Comparison of ENCODE assay signal across 15 cellular contexts in the genomic region with DNA sequence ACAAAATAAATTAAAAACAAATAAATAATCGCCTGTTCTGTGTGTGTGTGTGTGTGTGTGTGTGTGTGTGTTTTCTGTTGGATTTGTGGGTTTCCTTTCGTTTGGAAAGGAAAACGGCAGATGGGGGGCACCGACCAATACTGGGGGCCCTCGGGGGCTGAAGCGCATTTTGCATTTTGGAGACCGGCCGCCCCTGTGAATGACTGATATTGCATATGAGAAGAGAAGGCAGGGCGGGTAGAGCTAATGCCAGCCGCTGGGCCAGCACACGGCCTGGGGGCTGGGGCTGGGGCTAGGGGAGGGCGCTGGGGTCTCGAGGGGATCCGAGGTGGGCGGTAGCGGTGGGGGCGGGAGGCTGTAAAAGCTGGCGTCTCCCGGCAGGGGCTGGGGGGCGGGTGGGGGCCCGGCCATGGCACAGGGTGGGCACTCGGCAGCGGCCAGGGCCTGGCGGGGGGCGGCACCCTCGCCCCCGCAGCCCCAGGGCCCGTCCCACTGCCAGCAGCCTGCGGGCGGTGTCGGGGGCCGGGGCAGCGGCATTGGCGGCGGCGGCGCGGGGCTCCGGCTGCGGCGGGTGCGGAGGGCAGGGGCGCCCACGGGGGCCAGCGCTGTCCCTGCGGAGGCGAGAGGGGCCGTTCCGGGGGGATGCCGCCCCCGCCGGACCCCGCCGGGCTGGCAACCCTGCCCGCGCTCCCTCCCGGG. TPM values are rescaled to one million over a fixed set of nuclear protein-coding genes. Genes with fewer than 3 reads are reported as not detected.
DNase-seq lines count a peak whose midpoint lies in the region; ATAC-seq and TF ChIP-seq lines count a peak whose summit lies in the region.
"Had no signal": no experiment of that assay in that cellular context is flagged by ENCODE, and none has a peak within 500 bp of the region (broad histone marks: within the 10 kb centered on the region; RNA-seq: fewer than 3 reads in every experiment).

No MANE protein-coding gene starts in this region.

- H3K9me2 ChIP-seq in hepatocyte (replicated peaks; ENCODE audit: insufficient read depth) (no peaks in the 10 kb centered on the region), OCI-LY7 (ENCODE audit: insufficient read depth, low read length) (no peaks in the 10 kb centered on the region)

- no peaks in the 10 kb centered on the region for H3K9me3 Mint-ChIP-seq in central memory CD8-positive, alpha-beta T cell
- H3K9me3 Mint-ChIP-seq in neural progenitor cell = no peaks in the 10 kb centered on the region
- H3K9me3 Mint-ChIP-seq: memory B cell had no signal

- TF ChIP-seq CTCF in BE2C (IDR thresholded peaks at IDR 0.05; ENCODE audit: low read depth, low read length) (no peak), GM13977 (IDR thresholded peaks at IDR 0.05; ENCODE audit: extremely low read depth, insufficient read depth, missing control alignments) (no peak), neural progenitor cell (IDR thresholded peaks at IDR 0.05) (no peak), hepatocyte (IDR thresholded peaks at IDR 0.05; ENCODE audit: poor library complexity) (no peak), OCI-LY7 (conservative IDR thresholded peaks at IDR 0.05; ENCODE audit: low read length) (no peak)

- H3K27me3 ChIP-seq in BE2C = no peaks in the 10 kb centered on the region
- H3K27me3 ChIP-seq in neural progenitor cell = peaks cover 1% of the 10 kb centered on the region
- no peaks in the 10 kb centered on the region for H3K27me3 ChIP-seq in hepatocyte
- H3K27me3 ChIP-seq: SJSA1 had no signal

- peaks cover 6% of the 10 kb centered on the region for H4K20me1 ChIP-seq in neural progenitor cell (ENCODE audit: low read depth)
- H4K20me1 ChIP-seq in hepatocyte (ENCODE audit: insufficient read depth, poor library complexity, severe bottlenecking) = no peaks in the 10 kb centered on the region
- no peaks in the 10 kb centered on the region for H4K20me1 ChIP-seq in OCI-LY7 (ENCODE audit: insufficient read depth, low read length)

- peaks cover 19% of the 10 kb centered on the region for H3K36me3 ChIP-seq in BE2C
- H3K36me3 ChIP-seq in neural progenitor cell = no peaks in the 10 kb centered on the region
- H3K36me3 ChIP-seq in hepatocyte (replicated peaks; ENCODE audit: insufficient read depth, low read depth) = no peaks in the 10 kb centered on the region
- H3K36me3 ChIP-seq in OCI-LY7 (ENCODE audit: insufficient read depth, low read length) = peaks cover 35% of the 10 kb centered on the region

- peaks cover 34% of the 10 kb centered on the region for H3F3A ChIP-seq in neural progenitor cell (ENCODE audit: low read depth)

- H3K9ac ChIP-seq in neural progenitor cell = no peak overlapping the region

- CTCF ChIA-PET in OCI-LY7 (lab: Charles Lee; ENCODE audit: unreplicated experiment) = no interaction called here

- peaks cover 20% of the 10 kb centered on the region for H3K36me3 Mint-ChIP-seq in central memory CD8-positive, alpha-beta T cell (ENCODE audit: insufficient read depth)
- H3K36me3 Mint-ChIP-seq in neural progenitor cell = peaks cover 3% of the 10 kb centered on the region

- H3K4me3 ChIP-seq in BE2C (ENCODE audit: low read depth, low read length) (peak overlapping the region; percentile 28; the same call in 1 of the 2 replicates), neural progenitor cell (no peak overlapping the region), hepatocyte (no peak overlapping the region), OCI-LY7 (ENCODE audit: low read depth, low read length, poor library complexity, severe bottlenecking) (no peak overlapping the region)
- H3K4me3 ChIP-seq: SJSA1 had no signal

- peaks cover 7% of the 10 kb centered on the region for H3K4me1 Mint-ChIP-seq in central memory CD8-positive, alpha-beta T cell
- H3K4me1 Mint-ChIP-seq in neural progenitor cell = peaks cover 5% of the 10 kb centered on the region

- peak overlapping the region; percentile 64 for H3K27ac Mint-ChIP-seq in central memory CD8-positive, alpha-beta T cell (ENCODE audit: low read depth)
- H3K27ac Mint-ChIP-seq in neural progenitor cell = no peak overlapping the region
- H3K27ac Mint-ChIP-seq: memory B cell had no signal

- no TSS peak for BruUV-seq in OCI-LY7 (replicated peaks; lab: Mats Ljungman, UMichigan)

- POLR2A ChIA-PET in OCI-LY7 (lab: Charles Lee) = no interaction called here

- H3K79me2 ChIP-seq in neural progenitor cell (ENCODE audit: low read depth) (no peaks in the 10 kb centered on the region), hepatocyte (no peaks in the 10 kb centered on the region), OCI-LY7 (ENCODE audit: insufficient read depth, low read depth, low read length) (no peaks in the 10 kb centered on the region)

- in situ Hi-C loops in GM13977 (cut with MboI; ENCODE audit: low pct_unique_long_range_greater_than_20kb, low sequenced_read_pairs, unreplicated experiment) = no loop called here

- DNase-seq in BE2C (no peak), GM13977 (ENCODE audit: low spot score) (peak; percentile 53), neural progenitor cell (ENCODE audit: low spot score) (no peak), left cardiac atrium (no peak), hepatocyte (ENCODE audit: low spot score) (no peak), OCI-LY7 (ENCODE audit: low spot score) (no peak)
- no peak for DNase-seq in central memory CD8-positive, alpha-beta T cell (ENCODE audit: low spot score in 2 of 2)
- DNase-seq: activated CD4-positive, CD25-positive, alpha-beta regulatory T cell; hippocampal formation; Karpas-422; NCI-H1048; NCI-H69 had no signal

- no peaks in the 10 kb centered on the region for H3K4me1 ChIP-seq in BE2C
- H3K4me1 ChIP-seq in neural progenitor cell = peaks cover 15% of the 10 kb centered on the region
- peaks cover 4% of the 10 kb centered on the region for H3K4me1 ChIP-seq in hepatocyte (ENCODE audit: insufficient read depth)
- H3K4me1 ChIP-seq in OCI-LY7 (ENCODE audit: insufficient read depth, low read length, poor library complexity, severe bottlenecking) = peaks cover 13% of the 10 kb centered on the region

- H3K9me3 ChIP-seq in BE2C = no peaks in the 10 kb centered on the region
- no peaks in the 10 kb centered on the region for H3K9me3 ChIP-seq in neural progenitor cell (ENCODE audit: low read depth)
- H3K9me3 ChIP-seq in hepatocyte (ENCODE audit: low read depth) = no peaks in the 10 kb centered on the region
- no peaks in the 10 kb centered on the region for H3K9me3 ChIP-seq in OCI-LY7 (ENCODE audit: low read length)
- H3K9me3 ChIP-seq: SJSA1 had no signal

- H3K4me2 ChIP-seq in neural progenitor cell = no peak overlapping the region
- H3K4me2 ChIP-seq in hepatocyte = no peak overlapping the region
- H3K4me2 ChIP-seq in OCI-LY7 (ENCODE audit: low read length) = no peak overlapping the region

- no peak overlapping the region for H2AFZ ChIP-seq in neural progenitor cell (replicated peaks)
- H2AFZ ChIP-seq in hepatocyte = no peak overlapping the region
- no peak overlapping the region for H2AFZ ChIP-seq in OCI-LY7 (ENCODE audit: low read length)

- H3K27ac ChIP-seq in neural progenitor cell (peak overlapping the region; percentile 27), hepatocyte (no peak overlapping the region), OCI-LY7 (ENCODE audit: low read depth, low read length, poor library complexity, severe bottlenecking) (no peak overlapping the region)
- H3K27ac ChIP-seq: SJSA1 had no signal

- no peak overlapping the region for H3K4me3 Mint-ChIP-seq in central memory CD8-positive, alpha-beta T cell
- H3K4me3 Mint-ChIP-seq in neural progenitor cell = no peak overlapping the region
- H3K4me3 Mint-ChIP-seq: memory B cell had no signal

- intact Hi-C loops in left cardiac atrium (cut with DNase I) (no loop called here), OCI-LY7 (cut with micrococcal nuclease; ENCODE audit: unreplicated experiment) (no loop called here)

- ATAC-seq in central memory CD8-positive, alpha-beta T cell (replicated peaks; ENCODE audit: extremely low read depth, poor library complexity, severe bottlenecking) = no peak
- ATAC-seq in left cardiac atrium = no peak
- ATAC-seq in GM19455 (IDR thresholded peaks at IDR 0.05; ENCODE audit: unreplicated experiment) = no peak

- H3K27me3 Mint-ChIP-seq in central memory CD8-positive, alpha-beta T cell = no peaks in the 10 kb centered on the region
- peaks cover 4% of the 10 kb centered on the region for H3K27me3 Mint-ChIP-seq in neural progenitor cell (ENCODE audit: insufficient read depth, low read depth)
- H3K27me3 Mint-ChIP-seq: memory B cell had no signal

- 94% methylated on average over 15 of the region's 57 CpGs for WGBS in hepatocyte (ENCODE audit: low lambda C conversion rate, missing lambda C conversion rate)

RNA-seq across cellular contexts. Expression of a gene that starts 11.2 kb away (rescaled TPM):
- polyA plus RNA-seq in BE2C (2012; ENCODE audit: insufficient read depth, insufficient read length, low read depth) = 26.7 TPM
- total RNA-seq in neural progenitor cell (ENCODE audit: low replicate concordance) (11.4 and 25.0 TPM in 2 replicates), left cardiac atrium (1 to 10 TPM; 9.5 to 10.0 TPM), hepatocyte (4.6 and 7.3 TPM in 2 replicates), OCI-LY7 (2022) (12.8 and 13.5 TPM in 2 replicates)
- polyA plus RNA-seq in hepatocyte = 1.1 and 1.9 TPM in 2 replicates
- 4.3 and 5.9 TPM in 2 replicates for total RNA-seq in OCI-LY7 (2014; rRNA removed; shearing (Covaris generic))

RNA-seq across cellular contexts. Expression of a gene that starts 13.9 kb away (rescaled TPM):
- 64.2 TPM for polyA plus RNA-seq in BE2C (2012; ENCODE audit: insufficient read depth, insufficient read length, low read depth)
- total RNA-seq in neural progenitor cell (ENCODE audit: low replicate concordance) = 13.2 and 47.6 TPM in 2 replicates
- total RNA-seq in left cardiac atrium = 10 to 100 TPM in 1 of 2 donors, 1 to 10 TPM in 1; 9.7 to 12.8 TPM
- 18.1 and 20.9 TPM in 2 replicates for total RNA-seq in hepatocyte
- polyA plus RNA-seq in hepatocyte = 13.2 and 18.1 TPM in 2 replicates
- total RNA-seq in OCI-LY7 (2014; rRNA removed; shearing (Covaris generic)) = 83.2 and 103 TPM in 2 replicates
- total RNA-seq in OCI-LY7 (2022) = 104 and 113 TPM in 2 replicates

RNA-seq across cellular contexts. Expression of a gene that starts 14.1 kb away (rescaled TPM):
- polyA plus RNA-seq in BE2C (2012; ENCODE audit: insufficient read depth, insufficient read length, low read depth) = 131 TPM
- total RNA-seq in neural progenitor cell (ENCODE audit: low replicate concordance) = 21.9 and 27.7 TPM in 2 replicates
- 10 to 100 TPM; 27.5 to 33.3 TPM for total RNA-seq in left cardiac atrium
- 29.4 and 43.1 TPM in 2 replicates for total RNA-seq in hepatocyte
- 59.4 and 60.0 TPM in 2 replicates for polyA plus RNA-seq in hepatocyte
- total RNA-seq in OCI-LY7 (2014; rRNA removed; shearing (Covaris generic)) = 36.6 and 39.2 TPM in 2 replicates
- total RNA-seq in OCI-LY7 (2022) = 48.8 and 57.9 TPM in 2 replicates

RNA-seq across cellular contexts. Expression of a gene that starts 17.8 kb away (rescaled TPM):
- polyA plus RNA-seq in BE2C (2012; ENCODE audit: insufficient read depth, insufficient read length, low read depth) = 333 TPM
- 25.9 and 38.8 TPM in 2 replicates for total RNA-seq in neural progenitor cell (ENCODE audit: low replicate concordance)
- 100 to 1,000 TPM; 147 to 152 TPM for total RNA-seq in left cardiac atrium
- total RNA-seq in hepatocyte = 47.7 and 61.1 TPM in 2 replicates
- 113 and 131 TPM in 2 replicates for polyA plus RNA-seq in hepatocyte
- 174 and 182 TPM in 2 replicates for total RNA-seq in OCI-LY7 (2014; rRNA removed; shearing (Covaris generic))
- total RNA-seq in OCI-LY7 (2022) = 168 and 173 TPM in 2 replicates

RNA-seq across cellular contexts. Expression of a gene that starts 20.2 kb away (rescaled TPM):
- 8.6 TPM for polyA plus RNA-seq in BE2C (2012; ENCODE audit: insufficient read depth, insufficient read length, low read depth)
- total RNA-seq in neural progenitor cell (ENCODE audit: low replicate concordance) (4.6 and 13.3 TPM in 2 replicates), left cardiac atrium (10 to 100 TPM; 11.2 to 11.6 TPM), hepatocyte (12.9 and 15.9 TPM in 2 replicates), OCI-LY7 (2022) (17.3 and 18.9 TPM in 2 replicates)
- polyA plus RNA-seq in hepatocyte = 17.6 and 19.3 TPM in 2 replicates
- total RNA-seq in OCI-LY7 (2014; rRNA removed; shearing (Covaris generic)) = 11.6 TPM in 2 replicates
